8 cellular contexts compared by ENCODE assay signal in genomic region chr10:118046491-118047362, GRCh38. TPM values are rescaled to one million over a fixed set of nuclear protein-coding genes. Genes with fewer than 3 reads are reported as not detected.
DNase-seq lines count a peak whose midpoint lies in the region; ATAC-seq and TF ChIP-seq lines count a peak whose summit lies in the region.

Gene RAB11FIP2, minus strand, starts transcription at chr10:118046941. Its CDS starts 778 bp downstream, at chr10:118046163.

- H3K27ac ChIP-seq in brain microvascular endothelial cell = peak within 1 kb of the TSS; percentile 76
- H3K27ac ChIP-seq in iPS-18a (ENCODE audit: low read length) = peak within 1 kb of the TSS; percentile 47

- DNase-seq in A172 (ENCODE audit: low spot score) = peak; percentile 81
- peak; percentile 22 for DNase-seq in NCI-H2029 treated with DMSO at 0.1 percent for 48 hours (lab: John Stamatoyannopoulos, UW)
- DNase-seq in UCSD-AML1 (lab: John Stamatoyannopoulos, UW; ENCODE audit: unreplicated experiment) = peak; percentile 91
- DNase-seq in brain microvascular endothelial cell = peak; percentile 89

- in situ Hi-C loops in brain microvascular endothelial cell (cut with HindIII; ENCODE audit: low pct_ligation_motif_present, low sequenced_read_pairs) = no loop called here

- peak within 1 kb of the TSS; percentile 89 for H3K4me2 ChIP-seq in skeletal muscle satellite cell (ENCODE audit: low read length)

- H3K9ac ChIP-seq in iPS-18a (ENCODE audit: low read length) (peak within 1 kb of the TSS; percentile 72), skeletal muscle satellite cell (ENCODE audit: low read depth, low read length) (peak within 1 kb of the TSS; percentile 93)

- ATAC-seq in GM18517 (IDR thresholded peaks at IDR 0.05; ENCODE audit: unreplicated experiment) (peak; percentile 91), HG03039 (IDR thresholded peaks at IDR 0.05; ENCODE audit: unreplicated experiment) (peak; percentile 95)

- H3K9me3 ChIP-seq in iPS-18a (ENCODE audit: control insufficient read depth, low read depth, low read length) = no peaks in the 10 kb centered on the region
- no peaks in the 10 kb centered on the region for H3K9me3 ChIP-seq in skeletal muscle satellite cell (replicated peaks; ENCODE audit: low read length)

- peaks cover 12% of the 10 kb centered on the region for H3K4me1 ChIP-seq in iPS-18a (ENCODE audit: control insufficient read depth, low read depth, low read length)
- peaks cover 27% of the 10 kb centered on the region for H3K4me1 ChIP-seq in skeletal muscle satellite cell (ENCODE audit: control insufficient read depth, insufficient read depth, low read length)

- TF ChIP-seq CTCF in brain microvascular endothelial cell (IDR thresholded peaks at IDR 0.05; ENCODE audit: low read depth, low read length, missing control alignments) = no peak

- H3K4me3 ChIP-seq in brain microvascular endothelial cell (ENCODE audit: low read depth, low read length) (peak within 1 kb of the TSS; percentile 72), iPS-18a (ENCODE audit: low read length) (peak within 1 kb of the TSS; percentile 93), skeletal muscle satellite cell (ENCODE audit: low read length) (peak within 1 kb of the TSS; percentile 90)

- no peaks in the 10 kb centered on the region for H3K27me3 ChIP-seq in brain microvascular endothelial cell (replicated peaks)
- no peaks in the 10 kb centered on the region for H3K27me3 ChIP-seq in iPS-18a (ENCODE audit: control insufficient read depth, insufficient read depth, low read length)
- no peaks in the 10 kb centered on the region for H3K27me3 ChIP-seq in skeletal muscle satellite cell (ENCODE audit: control insufficient read depth, insufficient read depth, low read length)

- H3K36me3 ChIP-seq in brain microvascular endothelial cell (replicated peaks) (no peaks in the 10 kb centered on the region), iPS-18a (ENCODE audit: control insufficient read depth, low read depth, low read length) (no peaks in the 10 kb centered on the region), skeletal muscle satellite cell (ENCODE audit: insufficient read depth, low read length) (no peaks in the 10 kb centered on the region)

RNA-seq across cellular contexts. Expression of gene RAB11FIP2, which starts in this region (rescaled TPM):
- 21.6 and 26.0 TPM in 2 replicates for total RNA-seq in A172 (2014; rRNA removed; shearing (Covaris generic))
- total RNA-seq in skeletal muscle satellite cell (2012; rRNA removed) = 18.8 and 20.8 TPM in 2 replicates

Comparison
In these comparisons a context has a peak if more than half of its experiments do, and no peak if none do; other contexts are left out.
1. Peak in every context shown above with its lines: DNase-seq, ATAC-seq, H3K4me3 ChIP-seq and H3K27ac ChIP-seq.
2. DNase-seq: peak in every context shown above with its lines; median percentile 91 in UCSD-AML1; 89 in brain microvascular endothelial cell; 81 in A172; 22 in NCI-H2029 treated with DMSO at 0.1 percent for 48 hours.